Comparison of ENCODE assay signal across 8 cellular contexts in genomic region chr20:53582574-53583351, GRCh38. TPM values are rescaled to one million over a fixed set of nuclear protein-coding genes. Genes with fewer than 3 reads are reported as not detected.
DNase-seq lines count a peak whose midpoint lies in the region; ATAC-seq and TF ChIP-seq lines count a peak whose summit lies in the region.

No MANE protein-coding gene starts in this region.

- H3K27ac Mint-ChIP-seq in HFFc6 (peak overlapping the region; percentile 87), natural killer cell (peak overlapping the region; percentile 88 to 92)
- peak overlapping the region; percentile 89 for H3K27ac Mint-ChIP-seq in T-helper 1 cell treated with Interleukin-12 subunit alpha and Interleukin-12 subunit beta and Interleukin-4 antibody, amounts not matched to agents 30 μg/mL and 1 μg/mL, for 36 hours

- H3K27me3 Mint-ChIP-seq in HFFc6 (ENCODE audit: insufficient read depth) (no peaks in the 10 kb centered on the region; the same call in 1 of the 2 replicates), natural killer cell (ENCODE audit: low read depth in 2 of 2) (no peaks in the 10 kb centered on the region)
- H3K27me3 Mint-ChIP-seq in T-helper 1 cell treated with Interleukin-12 subunit alpha and Interleukin-12 subunit beta and Interleukin-4 antibody, amounts not matched to agents 30 μg/mL and 1 μg/mL, for 36 hours (ENCODE audit: low read depth), result no peaks in the 10 kb centered on the region

- H3K9me3 Mint-ChIP-seq in HFFc6 (no peaks in the 10 kb centered on the region), natural killer cell (no peaks in the 10 kb centered on the region)
- H3K9me3 Mint-ChIP-seq in T-helper 1 cell treated with Interleukin-12 subunit alpha and Interleukin-12 subunit beta and Interleukin-4 antibody, amounts not matched to agents 30 μg/mL and 1 μg/mL, for 36 hours, result no peaks in the 10 kb centered on the region

- peak overlapping the region; percentile 52; the same call in 1 of the 2 replicates for H3K4me3 Mint-ChIP-seq in HFFc6
- peak overlapping the region; percentile 85 for H3K4me3 Mint-ChIP-seq in T-helper 1 cell treated with Interleukin-12 subunit alpha and Interleukin-12 subunit beta and Interleukin-4 antibody, amounts not matched to agents 30 μg/mL and 1 μg/mL, for 36 hours
- H3K4me3 Mint-ChIP-seq in natural killer cell, result peak overlapping the region; percentile 76

- peak; percentile 67 to 80 (median 76) for ATAC-seq in natural killer cell
- no peak for ATAC-seq in GM18909 (IDR thresholded peaks at IDR 0.05; ENCODE audit: poor library complexity, unreplicated experiment)

- no peaks in the 10 kb centered on the region for H3K27me3 ChIP-seq in effector memory CD4-positive, alpha-beta T cell (replicated peaks; ENCODE audit: control insufficient read depth, insufficient read depth, low read length, poor library complexity, severe bottlenecking)

- TF ChIP-seq CTCF in HFFc6 (IDR thresholded peaks at IDR 0.05) (no peak), natural killer cell (IDR thresholded peaks at IDR 0.05) (no peak)

- peaks cover 87% of the 10 kb centered on the region for H3K4me1 Mint-ChIP-seq in HFFc6 (ENCODE audit: low read depth)
- peaks cover 77% of the 10 kb centered on the region for H3K4me1 Mint-ChIP-seq in T-helper 1 cell treated with Interleukin-12 subunit alpha and Interleukin-12 subunit beta and Interleukin-4 antibody, amounts not matched to agents 30 μg/mL and 1 μg/mL, for 36 hours (ENCODE audit: low read depth)
- H3K4me1 Mint-ChIP-seq in natural killer cell, result peaks cover 67 to 74% of the 10 kb centered on the region in 2 donors

- H3K27ac ChIP-seq in effector memory CD4-positive, alpha-beta T cell (ENCODE audit: insufficient read depth, low read length, poor library complexity, severe bottlenecking), result peak overlapping the region; percentile 75

- no peaks in the 10 kb centered on the region for H3K9me3 ChIP-seq in effector memory CD4-positive, alpha-beta T cell (ENCODE audit: control insufficient read depth, low read length)

- H3K36me3 ChIP-seq in effector memory CD4-positive, alpha-beta T cell (ENCODE audit: control insufficient read depth, insufficient read depth, low read length), result no peaks in the 10 kb centered on the region

- intact Hi-C loops in natural killer cell (cut with micrococcal nuclease), result loop anchor here (5.0 kb wide), 1 partner anchor 260 kb away; no protein-coding TSS in a partner anchor

- peak; percentile 83 for DNase-seq in A172 (ENCODE audit: low spot score)
- DNase-seq in HFFc6, result peak; percentile 91
- DNase-seq in effector memory CD4-positive, alpha-beta T cell, result peak; percentile 36 to 48 (median 40)
- no peak for DNase-seq in natural killer cell
- no peak for DNase-seq in effector CD8-positive, alpha-beta T cell (lab: John Stamatoyannopoulos, UW)
- no peak for DNase-seq in DMS79 (lab: John Stamatoyannopoulos, UW)

- H3K4me1 ChIP-seq in effector memory CD4-positive, alpha-beta T cell (ENCODE audit: control insufficient read depth, insufficient read depth, low read length, poor library complexity, severe bottlenecking), result peaks cover 39% of the 10 kb centered on the region

- H3K36me3 Mint-ChIP-seq in HFFc6 (ENCODE audit: low read depth), result peaks cover 35% of the 10 kb centered on the region
- H3K36me3 Mint-ChIP-seq in T-helper 1 cell treated with Interleukin-12 subunit alpha and Interleukin-12 subunit beta and Interleukin-4 antibody, amounts not matched to agents 30 μg/mL and 1 μg/mL, for 36 hours (ENCODE audit: low read depth), result peaks cover 45% of the 10 kb centered on the region
- H3K36me3 Mint-ChIP-seq in natural killer cell, result no peaks in the 10 kb centered on the region

- H3K4me3 ChIP-seq in effector memory CD4-positive, alpha-beta T cell (ENCODE audit: insufficient read depth, low read depth, low read length, poor library complexity, severe bottlenecking), result peak overlapping the region; percentile 52

RNA-seq across cellular contexts. Expression of gene ZNF217, which starts 10.9 kb away (rescaled TPM):
- total RNA-seq in A172 (2014; rRNA removed; shearing (Covaris generic)), result 33.2 and 38.3 TPM in 2 replicates
- total RNA-seq in HFFc6 (2021; fragmentation: NEBNext Ultra II Directional; extraction: Animal tissue kit (Norgen Biotek cat#: 25700)), result 10 to 100 TPM; 38.5 to 42.9 (median 40.1) TPM
- 10 to 100 TPM; 56.1 to 69.1 (median 59.0) TPM for total RNA-seq in natural killer cell

Comparison
In these comparisons a context has a peak if more than half of its experiments do, and no peak if none do; other contexts are left out.
1. DNase-seq: peak in A172 (single experiment), HFFc6 (single experiment) and effector memory CD4-positive, alpha-beta T cell (3 of 3); none in natural killer cell (single experiment), effector CD8-positive, alpha-beta T cell (single experiment) and DMS79 (single experiment).
2. Peak in every context shown above with its lines, with median percentiles within 50 percentile points of each other: H3K27ac Mint-ChIP-seq and H3K4me3 Mint-ChIP-seq.